Comparison of ENCODE assay signal across 1 cellular context in the genomic region with DNA sequence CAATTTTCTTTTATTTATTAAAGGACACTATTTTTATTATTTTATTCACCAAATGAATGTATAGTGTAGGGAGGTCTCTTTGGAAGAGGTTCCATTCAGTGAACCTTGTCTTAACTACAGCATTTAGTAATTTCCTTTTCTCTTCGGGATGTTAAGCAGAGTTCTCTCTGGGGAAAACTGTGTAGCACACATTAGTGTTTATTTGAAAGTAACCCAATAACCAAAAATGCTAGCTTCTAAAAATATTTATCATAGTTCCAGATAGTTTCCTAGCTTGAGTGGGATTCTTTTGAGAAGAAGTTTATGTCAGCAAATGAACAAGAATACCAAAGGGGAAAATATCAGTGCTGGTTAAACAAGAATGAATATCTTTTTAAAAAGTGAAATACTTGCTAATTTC.
TF ChIP-seq lines count a peak whose summit lies in the region.

No MANE protein-coding gene starts in this region.

TF ChIP-seq in IMR-90, 13 proteins besides CTCF, POLR2A, EP300 and RAD21 (continued from another document):
- TF ChIP-seq CEBPB (IDR thresholded peaks at IDR 0.05; ENCODE audit: low read depth, low read length) (no peak), NFE2L2 (IDR thresholded peaks at IDR 0.05; ENCODE audit: low read depth, low read length) (no peak), BHLHE40 (IDR thresholded peaks at IDR 0.05; ENCODE audit: low read depth, low read length) (no peak), FOS (IDR thresholded peaks at IDR 0.05; ENCODE audit: low read depth, low read length) (no peak), SMC3 (IDR thresholded peaks at IDR 0.05; ENCODE audit: low read depth, low read length) (no peak), MAFK (IDR thresholded peaks at IDR 0.05; ENCODE audit: low read depth, low read length) (no peak), CHD1 (IDR thresholded peaks at IDR 0.05; ENCODE audit: low read depth, low read length) (no peak), RCOR1 (IDR thresholded peaks at IDR 0.05; ENCODE audit: insufficient replicate concordance, low read length) (no peak), USF2 (IDR thresholded peaks at IDR 0.05; ENCODE audit: low read depth, low read length) (no peak), MXI1 (IDR thresholded peaks at IDR 0.05; ENCODE audit: borderline replicate concordance, low read depth, low read length) (no peak)
TF ChIP-seq in IMR-90: peak in this region for 0.
